ENCODE assay signal across 8 cellular contexts in the genomic region with DNA sequence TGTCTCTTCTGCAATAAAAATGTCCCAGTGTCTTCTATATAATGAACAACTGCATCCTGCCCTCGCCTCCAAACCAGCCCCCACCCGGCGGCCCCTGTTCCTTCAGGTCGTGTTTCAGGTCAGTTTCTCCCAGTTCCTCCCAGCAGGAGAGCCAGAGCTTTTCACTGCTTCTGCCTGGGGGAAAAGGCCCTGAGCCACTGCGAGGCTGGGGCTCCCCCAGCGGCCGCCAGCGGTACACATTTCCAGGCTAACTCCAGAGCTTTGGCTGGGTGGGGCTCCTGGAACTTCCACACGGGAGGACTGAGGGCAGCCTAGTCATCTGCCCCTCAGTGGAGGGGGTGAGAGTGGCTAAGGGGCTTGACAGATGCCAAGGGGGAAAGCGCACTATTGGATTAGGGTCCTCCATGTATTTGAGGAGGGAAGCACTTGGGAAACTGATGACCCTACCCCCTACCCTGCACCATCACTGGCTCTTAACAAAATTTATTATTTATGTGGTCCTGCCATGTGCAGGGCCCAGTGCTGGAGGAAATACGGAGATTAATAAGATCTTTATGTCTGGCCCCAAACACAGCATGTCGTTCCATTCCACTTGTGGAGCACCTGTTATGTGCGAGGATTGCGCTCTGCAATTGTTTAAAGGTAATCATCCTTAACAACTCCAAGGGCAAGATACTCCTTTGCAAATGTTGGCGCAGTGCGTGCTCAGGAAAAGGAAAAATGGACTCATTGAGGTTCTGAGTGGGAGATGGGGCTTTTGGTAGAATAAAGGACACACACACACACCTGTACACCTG. TPM values are rescaled to one million over a fixed set of nuclear protein-coding genes. Genes with fewer than 3 reads are reported as not detected.
DNase-seq lines count a peak whose midpoint lies in the region; ATAC-seq and TF ChIP-seq lines count a peak whose summit lies in the region.

No MANE protein-coding gene starts in this region.

- no peak overlapping the region for H3K4me3 ChIP-seq in AG10803 (ENCODE audit: low read length)
- no peak overlapping the region for H3K4me3 ChIP-seq in fibroblast of villous mesenchyme (ENCODE audit: low read depth, low read length)
- H3K4me3 ChIP-seq in neutrophil (ENCODE audit: low read depth in 1 of 2, low read length in 1 of 2) = no peak overlapping the region

- no peaks in the 10 kb centered on the region for H3K9me3 ChIP-seq in neutrophil

- H3K27ac ChIP-seq in neutrophil = no peak overlapping the region

- DNase-seq in AG10803 (ENCODE audit: low read depth) = peak; percentile 55
- peak; percentile 51 to 79 for DNase-seq in NCI-H524 (lab: John Stamatoyannopoulos, UW)
- DNase-seq in activated CD8-positive, alpha-beta memory T cell treated with anti-CD3 and anti-CD28 coated beads, Interleukin-2, amount 50 U/mL, for 48 hours = peak; percentile 71
- DNase-seq in fibroblast of villous mesenchyme (ENCODE audit: low read depth) = peak; percentile 56
- no peak for DNase-seq in KG1 (lab: John Stamatoyannopoulos, UW)

- H3K36me3 ChIP-seq in neutrophil = no peaks in the 10 kb centered on the region

- ATAC-seq in GM18498 (IDR thresholded peaks at IDR 0.05; ENCODE audit: unreplicated experiment) = peak; percentile 71
- peak; percentile 77 for ATAC-seq in HG03175 (IDR thresholded peaks at IDR 0.05; ENCODE audit: unreplicated experiment)

- H3K4me1 ChIP-seq in neutrophil (ENCODE audit: control insufficient read depth in 1 of 2, insufficient read depth in 1 of 2, low read depth in 1 of 2, low read length in 1 of 2) = peaks cover 4 to 7% of the 10 kb centered on the region in 2 experiments

- TF ChIP-seq CTCF in AG10803 (conservative IDR thresholded peaks at IDR 0.05; ENCODE audit: low read length) (peak; percentile 88), fibroblast of villous mesenchyme (IDR thresholded peaks at IDR 0.05; ENCODE audit: insufficient read depth, low read depth, low read length) (peak; percentile 98), neutrophil (IDR thresholded peaks at IDR 0.05) (peak; percentile 83)

- peaks cover 27% of the 10 kb centered on the region for H3K27me3 ChIP-seq in neutrophil

RNA-seq across cellular contexts. Expression of gene CYS1, which starts 17.3 kb away (rescaled TPM):
- 1.6 and 2.2 TPM in 2 replicates for total RNA-seq in fibroblast of villous mesenchyme

RNA-seq across cellular contexts. Expression of gene RRM2, which starts 25.0 kb away (rescaled TPM):
- 45.8 and 58.6 TPM in 2 replicates for total RNA-seq in fibroblast of villous mesenchyme

RNA-seq across cellular contexts. Expression of gene KLF11, which starts 54.2 kb away (rescaled TPM):
- total RNA-seq in fibroblast of villous mesenchyme = 6.9 and 9.7 TPM in 2 replicates
